ENCODE assay signal across 28 cellular contexts in genomic region chr14:70915415-70915814, GRCh38. TPM values are rescaled to one million over a fixed set of nuclear protein-coding genes. Genes with fewer than 3 reads are reported as not detected.
DNase-seq lines count a peak whose midpoint lies in the region; ATAC-seq, FAIRE-seq and TF ChIP-seq lines count a peak whose summit lies in the region.
"Had no signal": no experiment of that assay in that cellular context is flagged by ENCODE, and none has a peak within 500 bp of the region (broad histone marks: within the 10 kb centered on the region; RNA-seq: fewer than 3 reads in every experiment).

No MANE protein-coding gene starts in this region.

- H3K27me3 Mint-ChIP-seq in activated T-cell treated with anti-CD3 and anti-CD28 coated beads, Interleukin-2, amount 50 U/mL, for 72 hours (ENCODE audit: low read depth): no peaks in the 10 kb centered on the region
- no peaks in the 10 kb centered on the region for H3K27me3 Mint-ChIP-seq in activated T-cell treated with anti-CD3 and anti-CD28 coated beads, Interleukin-2, amount 50 U/mL, for 4 hours (ENCODE audit: low read depth)

- peak; percentile 28 for FAIRE-seq in G401.6 (lab: Jason Lieb, UNC)
- peak; percentile 23 for FAIRE-seq in kidney (lab: Jason Lieb, UNC)
- FAIRE-seq in D721Med (lab: Jason Lieb, UNC): no peak
- FAIRE-seq: A549, endometrium, K562 had no signal

- H3K36me3 Mint-ChIP-seq in activated T-cell treated with anti-CD3 and anti-CD28 coated beads, Interleukin-2, amount 50 U/mL, for 72 hours (ENCODE audit: insufficient read depth in 2 of 2): peaks cover 4% of the 10 kb centered on the region in 2 donors
- peaks cover 16% of the 10 kb centered on the region for H3K36me3 Mint-ChIP-seq in activated T-cell treated with anti-CD3 and anti-CD28 coated beads, Interleukin-2, amount 50 U/mL, for 4 hours (ENCODE audit: insufficient read depth)

- no peak overlapping the region for H3K9ac ChIP-seq in kidney (ENCODE audit: low read length in 2 of 2)

- no peaks in the 10 kb centered on the region for H3K9me3 ChIP-seq in kidney (ENCODE audit: control insufficient read depth in 1 of 2, low read length in 2 of 2)
- H3K9me3 ChIP-seq in gastrocnemius medialis: no peaks in the 10 kb centered on the region
- H3K9me3 ChIP-seq: A549, esophagus muscularis mucosa, Peyer's patch, testis had no signal

- no peak for ATAC-seq in activated T-cell treated with anti-CD3 and anti-CD28 coated beads, Interleukin-2, amount 50 U/mL, for 72 hours (replicated peaks in 1 of 2)
- ATAC-seq in activated T-cell treated with anti-CD3 and anti-CD28 coated beads, Interleukin-2, amount 50 U/mL, for 4 hours: no peak
- no peak for ATAC-seq in gastrocnemius medialis
- ATAC-seq: A549, K562, left ventricle myocardium superior had no signal

- peak overlapping the region; percentile 21 to 69 for H3K4me3 Mint-ChIP-seq in activated T-cell treated with anti-CD3 and anti-CD28 coated beads, Interleukin-2, amount 50 U/mL, for 72 hours
- no peak overlapping the region for H3K4me3 Mint-ChIP-seq in activated T-cell treated with anti-CD3 and anti-CD28 coated beads, Interleukin-2, amount 50 U/mL, for 4 hours

- no peak for TF ChIP-seq POLR2A in gastrocnemius medialis (IDR thresholded peaks at IDR 0.05)

- H3K4me1 ChIP-seq in kidney (ENCODE audit: control insufficient read depth in 1 of 2, insufficient read depth in 1 of 2, low read depth in 1 of 2, low read length in 2 of 2) (peaks cover 2 to 18% of the 10 kb centered on the region in 2 donors), gastrocnemius medialis (peaks cover 21 to 34% of the 10 kb centered on the region in 2 donors)
- H3K4me1 ChIP-seq: testis had no signal

- DNase-seq in activated T-cell treated with anti-CD3 and anti-CD28 coated beads, Interleukin-2, amount 50 U/mL, for 72 hours: no peak
- no peak for DNase-seq in activated T-cell treated with anti-CD3 and anti-CD28 coated beads, Interleukin-2, amount 50 U/mL, for 4 hours
- DNase-seq in kidney: no peak
- DNase-seq in renal cortical epithelial cell (ENCODE audit: low read depth): peak; percentile 57
- no peak for DNase-seq in gastrocnemius medialis
- DNase-seq in NCI-H1694 (lab: John Stamatoyannopoulos, UW): no peak
- DNase-seq in D721Med (ENCODE audit: insufficient read length, low spot score): no peak
- DNase-seq: activated CD8-positive, alpha-beta memory T cell treated with anti-CD3 and anti-CD28 coated beads, Interleukin-2, amount 50 U/mL, for 48 hours; activated effector memory CD4-positive, alpha-beta T cell treated with Interleukin-2 at 50 U/mL for 16 hours; central memory CD4-positive, alpha-beta T cell; foreskin fibroblast; H7; head of caudate nucleus; islet precursor cell; left ventricle myocardium superior; NCI-H1105; NCI-H187 treated with DMSO at 0.1 percent for 48 hours; NCI-H2171; occipital lobe; Peyer's patch; SHP77; stimulated activated naive CD4-positive, alpha-beta T cell; testis had no signal

- no peaks in the 10 kb centered on the region for H3K9me3 Mint-ChIP-seq in activated T-cell treated with anti-CD3 and anti-CD28 coated beads, Interleukin-2, amount 50 U/mL, for 72 hours
- peaks cover 4% of the 10 kb centered on the region for H3K9me3 Mint-ChIP-seq in activated T-cell treated with anti-CD3 and anti-CD28 coated beads, Interleukin-2, amount 50 U/mL, for 4 hours

- H3K4me3 ChIP-seq in kidney (ENCODE audit: low read length in 2 of 2) (no peak overlapping the region), gastrocnemius medialis (no peak overlapping the region)
- H3K4me3 ChIP-seq: A549, esophagus muscularis mucosa, K562, Peyer's patch, testis had no signal

- peaks cover 87% of the 10 kb centered on the region for H3K4me1 Mint-ChIP-seq in activated T-cell treated with anti-CD3 and anti-CD28 coated beads, Interleukin-2, amount 50 U/mL, for 72 hours (ENCODE audit: low read depth)
- H3K4me1 Mint-ChIP-seq in activated T-cell treated with anti-CD3 and anti-CD28 coated beads, Interleukin-2, amount 50 U/mL, for 4 hours (ENCODE audit: low read depth): peaks cover 82% of the 10 kb centered on the region

- peak overlapping the region; percentile 74 for H3K27ac Mint-ChIP-seq in activated T-cell treated with anti-CD3 and anti-CD28 coated beads, Interleukin-2, amount 50 U/mL, for 72 hours

- TF ChIP-seq CTCF in kidney (IDR thresholded peaks at IDR 0.05; ENCODE audit: borderline replicate concordance, extremely low read depth, insufficient read depth) (no peak), gastrocnemius medialis (IDR thresholded peaks at IDR 0.05 in 4 of 5, conservative IDR thresholded peaks at IDR 0.05 in 1 of 5) (no peak), D721Med (IDR thresholded peaks at IDR 0.05; ENCODE audit: insufficient read depth, missing control alignments) (no peak)

- in situ Hi-C loops in gastrocnemius medialis (cut with MboI; ENCODE audit: low sequenced_read_pairs in 4 of 4): loop anchor here in 1 of 4 donors (10.0 kb wide), 1 partner anchor 59 kb away; no protein-coding TSS in a partner anchor

- H3K27me3 ChIP-seq in gastrocnemius medialis: no peaks in the 10 kb centered on the region
- H3K27me3 ChIP-seq: esophagus muscularis mucosa, Peyer's patch, testis had no signal

- intact Hi-C loops in kidney (cut with DNase I): no loop called here
- intact Hi-C loops in gastrocnemius medialis (cut with DNase I; ENCODE audit: low total_unique reads): no loop called here

- H3K36me3 ChIP-seq in kidney (ENCODE audit: control insufficient read depth in 1 of 2, insufficient read depth in 2 of 2, low read length in 2 of 2) (no peaks in the 10 kb centered on the region), gastrocnemius medialis (no peaks in the 10 kb centered on the region)
- H3K36me3 ChIP-seq: esophagus muscularis mucosa, Peyer's patch had no signal

- H3K27ac ChIP-seq in kidney (ENCODE audit: low read depth in 2 of 2, low read length in 2 of 2) (no peak overlapping the region), gastrocnemius medialis (no peak overlapping the region)
- H3K27ac ChIP-seq: A549, esophagus muscularis mucosa, Peyer's patch, testis had no signal

RNA-seq across cellular contexts. Expression of gene PCNX1, which starts 8.2 kb away (rescaled TPM):
- total RNA-seq in activated T-cell treated with anti-CD3 and anti-CD28 coated beads, Interleukin-2, amount 50 U/mL, for 72 hours: 10 to 100 TPM; 83.3 to 85.8 TPM
- total RNA-seq in activated T-cell treated with anti-CD3 and anti-CD28 coated beads, Interleukin-2, amount 50 U/mL, for 4 hours: 10 to 100 TPM; 26.4 to 30.8 (median 28.3) TPM
- total RNA-seq in kidney (55.2 TPM), renal cortical epithelial cell (40.1 and 69.0 TPM in 2 replicates), gastrocnemius medialis (10 to 100 TPM; 34.4 to 64.5 (median 42.0) TPM)
- 16.2 TPM for polyA plus RNA-seq in kidney (ENCODE audit: insufficient read depth, low read depth, low replicate concordance)
